In the genomic region with DNA sequence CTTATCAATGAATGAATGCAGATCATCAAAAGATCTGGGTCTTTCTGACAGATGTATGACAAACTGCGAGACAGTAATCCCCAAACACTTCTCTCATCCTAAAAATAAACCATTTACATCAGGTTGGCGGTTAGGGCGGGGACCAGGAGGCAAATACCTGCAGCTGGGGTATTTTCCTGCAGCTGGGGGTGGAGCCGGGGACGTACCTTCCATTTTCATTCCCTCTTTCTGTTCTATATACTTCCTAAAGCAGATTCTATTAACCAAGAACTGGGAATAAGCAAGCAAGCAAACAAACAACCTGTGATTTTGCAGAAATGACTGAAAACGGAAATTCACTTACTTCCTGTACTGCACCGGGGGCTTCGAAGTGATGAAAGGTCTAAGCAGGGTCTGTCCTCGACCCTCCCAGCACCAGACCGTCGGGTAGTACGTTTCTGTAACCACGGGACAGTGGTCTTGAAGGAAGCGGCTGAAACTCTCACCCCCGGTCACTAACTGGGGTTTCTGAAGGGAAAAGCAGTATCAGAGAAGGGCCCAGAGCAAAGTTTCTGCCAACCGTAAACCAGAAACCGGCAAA, we compare ENCODE assay signal across 8 cellular contexts. TPM values are rescaled to one million over a fixed set of nuclear protein-coding genes. Genes with fewer than 3 reads are reported as not detected.
DNase-seq lines count a peak whose midpoint lies in the region; ATAC-seq and TF ChIP-seq lines count a peak whose summit lies in the region.

No MANE protein-coding gene starts in this region.

- no peak for TF ChIP-seq CTCF in glutamatergic neuron (IDR thresholded peaks at IDR 0.05; ENCODE audit: partially characterized antibody, unreplicated experiment)

- intact Hi-C loops in activated CD4-positive, alpha-beta T cell treated with anti-CD3 and anti-CD28 coated beads for 36 hours (cut with DNase I, micrococcal nuclease) = loop anchor here (1.0 to 5.0 kb wide), 2 partner anchors 21 to 76 kb away; no protein-coding TSS in a partner anchor

- peak; percentile 66 for DNase-seq in activated CD4-positive, alpha-beta T cell treated with anti-CD3 and anti-CD28 coated beads for 36 hours
- DNase-seq in activated CD4-positive, alpha-beta T cell treated with anti-CD3 and anti-CD28 coated beads, Interleukin-2, amount 50 U/mL, for 4 hours = no peak
- no peak for DNase-seq in MG63
- peak; percentile 3 for DNase-seq in activated T-helper 1 cell treated with Interleukin-2 at 50 U/mL for 16 hours (ENCODE audit: low read depth)
- no peak for DNase-seq in glutamatergic neuron
- no peak for DNase-seq in skeletal muscle cell (ENCODE audit: low read depth)
- DNase-seq in GM03348 (ENCODE audit: low spot score) = no peak
- no peak for DNase-seq in erythroblast (lab: John Stamatoyannopoulos, UW)

- no peaks in the 10 kb centered on the region for H3K27me3 Mint-ChIP-seq in activated CD4-positive, alpha-beta T cell treated with anti-CD3 and anti-CD28 coated beads for 36 hours
- H3K27me3 Mint-ChIP-seq in glutamatergic neuron (ENCODE audit: unreplicated experiment) = peaks cover 7% of the 10 kb centered on the region

- CTCF ChIA-PET in activated CD4-positive, alpha-beta T cell treated with anti-CD3 and anti-CD28 coated beads for 36 hours (lab: Charles Lee) = interaction anchor here (2.2 kb wide), 1 partner anchor 91 kb away, joined by 12 read pairs; the partner anchor contains the start of gene SNRPD1

- H3K27ac Mint-ChIP-seq in activated CD4-positive, alpha-beta T cell treated with anti-CD3 and anti-CD28 coated beads for 36 hours = peak overlapping the region; percentile 93
- peak overlapping the region; percentile 38 for H3K27ac Mint-ChIP-seq in glutamatergic neuron (ENCODE audit: unreplicated experiment)

- H3K4me1 Mint-ChIP-seq in activated CD4-positive, alpha-beta T cell treated with anti-CD3 and anti-CD28 coated beads for 36 hours = peaks cover 17% of the 10 kb centered on the region
- peaks cover 12% of the 10 kb centered on the region for H3K4me1 Mint-ChIP-seq in glutamatergic neuron (ENCODE audit: low read depth, unreplicated experiment)

- no peaks in the 10 kb centered on the region for H3K9me3 Mint-ChIP-seq in activated CD4-positive, alpha-beta T cell treated with anti-CD3 and anti-CD28 coated beads for 36 hours (ENCODE audit: low read depth)
- peaks cover 10% of the 10 kb centered on the region for H3K9me3 Mint-ChIP-seq in glutamatergic neuron (ENCODE audit: unreplicated experiment)

- peaks cover 16% of the 10 kb centered on the region for H3K36me3 Mint-ChIP-seq in activated CD4-positive, alpha-beta T cell treated with anti-CD3 and anti-CD28 coated beads for 36 hours (ENCODE audit: low read depth)
- H3K36me3 Mint-ChIP-seq in glutamatergic neuron (ENCODE audit: unreplicated experiment) = no peaks in the 10 kb centered on the region

- no peak for ATAC-seq in activated CD4-positive, alpha-beta T cell treated with anti-CD3 and anti-CD28 coated beads for 36 hours

- TF ChIP-seq POLR2A in erythroblast (IDR thresholded peaks at IDR 0.05; ENCODE audit: low read length) = no peak

- H3K36me3 ChIP-seq in MG63 = peaks cover 4% of the 10 kb centered on the region; the same call in 1 of the 2 replicates

- no peaks in the 10 kb centered on the region for H3K27me3 ChIP-seq in MG63

- POLR2A ChIA-PET in activated CD4-positive, alpha-beta T cell treated with anti-CD3 and anti-CD28 coated beads for 36 hours (lab: Charles Lee) = interaction anchor here (2.2 kb wide), 1 partner anchor 103 kb away, joined by 6 read pairs; the partner anchor contains the start of gene ESCO1

- H3K9me3 ChIP-seq in MG63 = no peaks in the 10 kb centered on the region

- H3K4me3 Mint-ChIP-seq in activated CD4-positive, alpha-beta T cell treated with anti-CD3 and anti-CD28 coated beads for 36 hours = peak overlapping the region; percentile 87
- H3K4me3 Mint-ChIP-seq in glutamatergic neuron (ENCODE audit: unreplicated experiment) = peak overlapping the region; percentile 90

- H3K4me3 ChIP-seq in MG63 (peak overlapping the region; percentile 61), skeletal muscle cell (ENCODE audit: low read depth, low read length) (peak overlapping the region; percentile 86)

RNA-seq across cellular contexts. Expression of gene ABHD3, which starts 1.2 kb away (rescaled TPM):
- total RNA-seq in activated CD4-positive, alpha-beta T cell treated with anti-CD3 and anti-CD28 coated beads for 36 hours = 10 to 100 TPM; 13.7 to 14.3 TPM
- 7.1 and 7.6 TPM in 2 replicates for total RNA-seq in MG63 (2014; rRNA removed; shearing (Covaris generic); ENCODE audit: low replicate concordance)
- 12.7 TPM for total RNA-seq in glutamatergic neuron (ENCODE audit: unreplicated experiment)

RNA-seq across cellular contexts. Expression of gene MIB1, which starts 37.3 kb away (rescaled TPM):
- 10 to 100 TPM; 24.7 to 33.6 TPM for total RNA-seq in activated CD4-positive, alpha-beta T cell treated with anti-CD3 and anti-CD28 coated beads for 36 hours
- total RNA-seq in MG63 (2014; rRNA removed; shearing (Covaris generic); ENCODE audit: low replicate concordance) = 19.9 and 24.8 TPM in 2 replicates
- 228 TPM for total RNA-seq in glutamatergic neuron (ENCODE audit: unreplicated experiment)

Comparison
In these comparisons a context has a peak if more than half of its experiments do, and no peak if none do; other contexts are left out.
1. DNase-seq: peak in activated CD4-positive, alpha-beta T cell treated with anti-CD3 and anti-CD28 coated beads for 36 hours (single experiment) and activated T-helper 1 cell treated with Interleukin-2 at 50 U/mL for 16 hours (single experiment); none in activated CD4-positive, alpha-beta T cell treated with anti-CD3 and anti-CD28 coated beads, Interleukin-2, amount 50 U/mL, for 4 hours (0 of 2), MG63 (single experiment), glutamatergic neuron (single experiment), skeletal muscle cell (single experiment), GM03348 (single experiment) and erythroblast (0 of 2).